In genomic region chr2:63821396-63821795, GRCh38 we compare ENCODE assay signal across 23 cellular contexts. TPM values are rescaled to one million over a fixed set of nuclear protein-coding genes. Genes with fewer than 3 reads are reported as not detected.
DNase-seq lines count a peak whose midpoint lies in the region; ATAC-seq and TF ChIP-seq lines count a peak whose summit lies in the region.
"Had no signal": no experiment of that assay in that cellular context is flagged by ENCODE, and none has a peak within 500 bp of the region (broad histone marks: within the 10 kb centered on the region; RNA-seq: fewer than 3 reads in every experiment).

No MANE protein-coding gene starts in this region.

- H3F3A ChIP-seq in PC-9 (ENCODE audit: insufficient read depth, low read depth), result no peaks in the 10 kb centered on the region

- H3K4me2 ChIP-seq in PC-9, result no peak overlapping the region
- H3K4me2 ChIP-seq in hepatocyte, result no peak overlapping the region

- H3K4me1 ChIP-seq in Caco-2 (peaks cover 18% of the 10 kb centered on the region), PC-9 (replicated peaks; ENCODE audit: insufficient read depth) (peaks cover 9% of the 10 kb centered on the region; the same call in 1 of the 2 replicates), hepatocyte (ENCODE audit: insufficient read depth) (peaks cover 14% of the 10 kb centered on the region), gastrocnemius medialis (peaks cover 31% of the 10 kb centered on the region in 2 donors)

- H3K27me3 Mint-ChIP-seq in Caco-2 (ENCODE audit: insufficient read depth, unreplicated experiment), result no peaks in the 10 kb centered on the region

- H3K79me2 ChIP-seq in PC-9 (ENCODE audit: low read depth), result no peaks in the 10 kb centered on the region
- H3K79me2 ChIP-seq in hepatocyte, result no peaks in the 10 kb centered on the region

- CTCF ChIA-PET in Caco-2 (lab: Charles Lee), result no interaction called here
- CTCF ChIA-PET in PC-9 (lab: Charles Lee), result no interaction called here

- H3K27ac ChIP-seq in PC-9, result no peak overlapping the region
- peak overlapping the region; percentile 2 for H3K27ac ChIP-seq in hepatocyte
- peak overlapping the region; percentile 29 to 75 (median 62) for H3K27ac ChIP-seq in gastrocnemius medialis
- H3K27ac ChIP-seq in caudate nucleus (ENCODE audit: low read depth, low read length), result no peak overlapping the region
- H3K27ac ChIP-seq: RWPE1 had no signal

- in situ Hi-C loops in gastrocnemius medialis (cut with MboI; ENCODE audit: low sequenced_read_pairs in 4 of 4), result no loop called here
- in situ Hi-C loops in G401 (cut with HindIII; ENCODE audit: low sequenced_read_pairs), result no loop called here

- whole genome bisulfite sequencing in hepatocyte (ENCODE audit: low lambda C conversion rate, missing lambda C conversion rate), result 92% methylated on average over 3 of the region's 3 CpGs

- TF ChIP-seq POLR2A in gastrocnemius medialis (IDR thresholded peaks at IDR 0.05), result no peak

- H3K4me3 ChIP-seq in Caco-2 (ENCODE audit: low read depth, low read length) (no peak overlapping the region), PC-9 (no peak overlapping the region), hepatocyte (no peak overlapping the region), gastrocnemius medialis (no peak overlapping the region)
- H3K4me3 ChIP-seq: GM12878 had no signal

- peak in 1 of 2 donors; percentile 15 for ATAC-seq in gastrocnemius medialis
- ATAC-seq in HG03280 (IDR thresholded peaks at IDR 0.05; ENCODE audit: unreplicated experiment), result no peak
- ATAC-seq: GM12878 had no signal

- H3K4me1 Mint-ChIP-seq in Caco-2 (ENCODE audit: low read depth, unreplicated experiment), result peaks cover 9% of the 10 kb centered on the region
- H3K4me1 Mint-ChIP-seq: CD4-positive, alpha-beta memory T cell had no signal

- H4K20me1 ChIP-seq in PC-9 (ENCODE audit: insufficient read depth) (no peaks in the 10 kb centered on the region), hepatocyte (ENCODE audit: insufficient read depth, poor library complexity, severe bottlenecking) (no peaks in the 10 kb centered on the region)

- BruUV-seq in Caco-2 (replicated peaks; lab: Mats Ljungman, UMichigan) (no TSS peak), PC-9 (replicated peaks; lab: Mats Ljungman, UMichigan) (no TSS peak)

- DNase-seq in Caco-2 (no peak), PC-9 (no peak), hepatocyte (ENCODE audit: low spot score) (no peak), gastrocnemius medialis (no peak), caudate nucleus (lab: John Stamatoyannopoulos, UW) (no peak), nucleus accumbens (lab: John Stamatoyannopoulos, UW) (no peak), G401 (ENCODE audit: low spot score) (no peak)
- DNase-seq: 8988T; CD4-positive, alpha-beta memory T cell; DMS79 treated with DMSO at 0.1 percent for 48 hours; GDM1; H7; IMR-90; Karpas-422; MM.1S; NCI-H1092 treated with DMSO at 0.1 percent for 48 hours; NCI-H1694; NCI-H2107; NCI-H226; NCI-H526 had no signal

- H2AFZ ChIP-seq in PC-9, result 0 out of 2 replicates have a peak overlapping the region, but pooled peaks have one; percentile 28
- H2AFZ ChIP-seq in hepatocyte, result no peak overlapping the region

- H3K36me3 Mint-ChIP-seq in Caco-2 (ENCODE audit: insufficient read depth, unreplicated experiment), result peaks cover 25% of the 10 kb centered on the region
- H3K36me3 Mint-ChIP-seq: CD4-positive, alpha-beta memory T cell had no signal

- peaks cover 7% of the 10 kb centered on the region for H3K9me3 Mint-ChIP-seq in Caco-2 (ENCODE audit: unreplicated experiment)
- H3K9me3 Mint-ChIP-seq: CD4-positive, alpha-beta memory T cell had no signal

- no peaks in the 10 kb centered on the region for H3K36me3 ChIP-seq in Caco-2 (ENCODE audit: control insufficient read depth, insufficient read depth, low read length)
- no peaks in the 10 kb centered on the region for H3K36me3 ChIP-seq in PC-9 (ENCODE audit: low read depth)
- H3K36me3 ChIP-seq in hepatocyte (replicated peaks; ENCODE audit: insufficient read depth, low read depth), result no peaks in the 10 kb centered on the region
- H3K36me3 ChIP-seq in gastrocnemius medialis, result no peaks in the 10 kb centered on the region

- H3K27ac Mint-ChIP-seq in Caco-2 (ENCODE audit: unreplicated experiment), result peak overlapping the region; percentile 5
- H3K27ac Mint-ChIP-seq: CD4-positive, alpha-beta memory T cell had no signal

- POLR2A ChIA-PET in Caco-2 (lab: Charles Lee) (no interaction called here), PC-9 (lab: Charles Lee; ENCODE audit: unreplicated experiment) (no interaction called here)

- TF ChIP-seq CTCF in Caco-2 (IDR thresholded peaks at IDR 0.05; ENCODE audit: insufficient read depth in 1 of 2, low read depth in 1 of 2, low read length in 1 of 2, severe bottlenecking in 1 of 2, unreplicated experiment in 1 of 2), result no peak
- TF ChIP-seq CTCF in PC-9 (conservative IDR thresholded peaks at IDR 0.05), result no peak
- no peak for TF ChIP-seq CTCF in hepatocyte (IDR thresholded peaks at IDR 0.05; ENCODE audit: poor library complexity)
- TF ChIP-seq CTCF in gastrocnemius medialis (IDR thresholded peaks at IDR 0.05 in 4 of 5, conservative IDR thresholded peaks at IDR 0.05 in 1 of 5), result no peak

- no peak overlapping the region for H3K4me3 Mint-ChIP-seq in Caco-2 (ENCODE audit: unreplicated experiment)
- H3K4me3 Mint-ChIP-seq: CD4-positive, alpha-beta memory T cell had no signal

- H3K27me3 ChIP-seq in Caco-2 (replicated peaks; ENCODE audit: control insufficient read depth, insufficient read depth, low read length), result no peaks in the 10 kb centered on the region
- H3K27me3 ChIP-seq in PC-9 (ENCODE audit: insufficient read depth, low read depth), result no peaks in the 10 kb centered on the region
- no peaks in the 10 kb centered on the region for H3K27me3 ChIP-seq in hepatocyte
- no peaks in the 10 kb centered on the region for H3K27me3 ChIP-seq in gastrocnemius medialis

- H3K9me3 ChIP-seq in Caco-2, result no peaks in the 10 kb centered on the region
- H3K9me3 ChIP-seq in PC-9 (ENCODE audit: insufficient read depth, low read depth), result no peaks in the 10 kb centered on the region
- H3K9me3 ChIP-seq in hepatocyte (ENCODE audit: low read depth), result no peaks in the 10 kb centered on the region
- H3K9me3 ChIP-seq in gastrocnemius medialis, result no peaks in the 10 kb centered on the region

- no peaks in the 10 kb centered on the region for H3K9me2 ChIP-seq in PC-9 (ENCODE audit: insufficient read depth)
- H3K9me2 ChIP-seq in hepatocyte (replicated peaks; ENCODE audit: insufficient read depth), result no peaks in the 10 kb centered on the region

- intact Hi-C loops in Caco-2 (cut with micrococcal nuclease; ENCODE audit: unreplicated experiment), result loop anchor here (2.0 kb wide), 1 partner anchor 31 kb away; no protein-coding TSS in a partner anchor
- intact Hi-C loops in PC-9 (cut with micrococcal nuclease; ENCODE audit: unreplicated experiment), result no loop called here
- intact Hi-C loops in gastrocnemius medialis (cut with DNase I; ENCODE audit: low total_unique reads), result loop anchor here (1.0 kb wide), 1 partner anchor 19 kb away; no protein-coding TSS in a partner anchor

RNA-seq across cellular contexts. Expression of gene UGP2, which starts 20.3 kb away (rescaled TPM):
- total RNA-seq in Caco-2 (2022), result 288 and 307 TPM in 2 replicates
- total RNA-seq in PC-9 (2021), result 83.5 and 89.5 TPM in 2 replicates
- 273 and 291 TPM in 2 replicates for total RNA-seq in hepatocyte
- polyA plus RNA-seq in hepatocyte, result 322 and 338 TPM in 2 replicates
- total RNA-seq in gastrocnemius medialis, result 100 to 1,000 TPM; 398 to 784 (median 580) TPM
- 43.7 and 80.8 TPM in 2 replicates for total RNA-seq in G401 (2014; rRNA removed; shearing (Covaris generic))

Comparison
In these comparisons a context has a peak if more than half of its experiments do, and no peak if none do; other contexts are left out.
1. H3K27ac ChIP-seq: peak in hepatocyte (single experiment) and gastrocnemius medialis (4 of 4); none in PC-9 (single experiment) and caudate nucleus (single experiment).